In genomic region chr4:8736083-8736825, GRCh38 we compare ENCODE assay signal across 16 cellular contexts.
DNase-seq lines count a peak whose midpoint lies in the region; ATAC-seq and TF ChIP-seq lines count a peak whose summit lies in the region.
"Had no signal": no experiment of that assay in that cellular context is flagged by ENCODE, and none has a peak within 500 bp of the region (broad histone marks: within the 10 kb centered on the region; RNA-seq: fewer than 3 reads in every experiment).

No MANE protein-coding gene starts in this region.

- DNase-seq in A172 (ENCODE audit: low spot score): peak; percentile 66
- peak; percentile 35 for DNase-seq in EL
- DNase-seq in NCI-H226: peak; percentile 35
- DNase-seq in mucosa of gallbladder (ENCODE audit: low spot score): peak; percentile 6
- no peak for DNase-seq in NCI-H2171 treated with DMSO at 0.1 percent for 48 hours (lab: John Stamatoyannopoulos, UW)
- no peak for DNase-seq in activated CD8-positive, alpha-beta T cell treated with anti-CD3 and anti-CD28 coated beads for 36 hours
- DNase-seq: BE2C; CD8-positive, alpha-beta T cell; DND-41; NCI-H146; NCI-H345; NCI-H748 treated with DMSO at 0.1 percent for 48 hours; SHP77 treated with DMSO at 0.1 percent for 48 hours; SW 1271 had no signal

- no peaks in the 10 kb centered on the region for H3K27me3 Mint-ChIP-seq in activated CD8-positive, alpha-beta T cell treated with anti-CD3 and anti-CD28 coated beads for 36 hours
- H3K27me3 Mint-ChIP-seq: IgD-negative memory B cell had no signal

- intact Hi-C loops in activated CD8-positive, alpha-beta T cell treated with anti-CD3 and anti-CD28 coated beads for 36 hours (cut with micrococcal nuclease): no loop called here

- H3K27ac Mint-ChIP-seq in activated CD8-positive, alpha-beta T cell treated with anti-CD3 and anti-CD28 coated beads for 36 hours: no peak overlapping the region
- H3K27ac Mint-ChIP-seq: CD8-positive, alpha-beta T cell; IgD-negative memory B cell had no signal

- POLR2A ChIA-PET in activated CD8-positive, alpha-beta T cell treated with anti-CD3 and anti-CD28 coated beads for 36 hours (lab: Charles Lee): no interaction called here

- no peaks in the 10 kb centered on the region for H3K9me3 Mint-ChIP-seq in activated CD8-positive, alpha-beta T cell treated with anti-CD3 and anti-CD28 coated beads for 36 hours

- no peaks in the 10 kb centered on the region for H3K4me1 Mint-ChIP-seq in activated CD8-positive, alpha-beta T cell treated with anti-CD3 and anti-CD28 coated beads for 36 hours (ENCODE audit: low read depth)
- H3K4me1 Mint-ChIP-seq: IgD-negative memory B cell had no signal

- CTCF ChIA-PET in activated CD8-positive, alpha-beta T cell treated with anti-CD3 and anti-CD28 coated beads for 36 hours (lab: Charles Lee): no interaction called here

- no peaks in the 10 kb centered on the region for H3K36me3 Mint-ChIP-seq in activated CD8-positive, alpha-beta T cell treated with anti-CD3 and anti-CD28 coated beads for 36 hours (ENCODE audit: low read depth)
- H3K36me3 Mint-ChIP-seq: CD8-positive, alpha-beta T cell; IgD-negative memory B cell had no signal

- no peak for TF ChIP-seq CTCF in activated CD8-positive, alpha-beta T cell treated with anti-CD3 and anti-CD28 coated beads for 36 hours (IDR thresholded peaks at IDR 0.05)

- no peak overlapping the region for H3K4me3 Mint-ChIP-seq in activated CD8-positive, alpha-beta T cell treated with anti-CD3 and anti-CD28 coated beads for 36 hours
- H3K4me3 Mint-ChIP-seq: CD8-positive, alpha-beta T cell; IgD-negative memory B cell had no signal

- no peak for ATAC-seq in activated CD8-positive, alpha-beta T cell treated with anti-CD3 and anti-CD28 coated beads for 36 hours
- ATAC-seq in HG03196 (IDR thresholded peaks at IDR 0.05; ENCODE audit: unreplicated experiment): no peak
- ATAC-seq: CD8-positive, alpha-beta T cell had no signal

Comparison
In these comparisons a context has a peak if more than half of its experiments do, and no peak if none do; other contexts are left out.
1. DNase-seq: peak in A172 (single experiment), EL (single experiment), NCI-H226 (single experiment) and mucosa of gallbladder (single experiment); none in NCI-H2171 treated with DMSO at 0.1 percent for 48 hours (single experiment) and activated CD8-positive, alpha-beta T cell treated with anti-CD3 and anti-CD28 coated beads for 36 hours (single experiment).